In the genomic region with DNA sequence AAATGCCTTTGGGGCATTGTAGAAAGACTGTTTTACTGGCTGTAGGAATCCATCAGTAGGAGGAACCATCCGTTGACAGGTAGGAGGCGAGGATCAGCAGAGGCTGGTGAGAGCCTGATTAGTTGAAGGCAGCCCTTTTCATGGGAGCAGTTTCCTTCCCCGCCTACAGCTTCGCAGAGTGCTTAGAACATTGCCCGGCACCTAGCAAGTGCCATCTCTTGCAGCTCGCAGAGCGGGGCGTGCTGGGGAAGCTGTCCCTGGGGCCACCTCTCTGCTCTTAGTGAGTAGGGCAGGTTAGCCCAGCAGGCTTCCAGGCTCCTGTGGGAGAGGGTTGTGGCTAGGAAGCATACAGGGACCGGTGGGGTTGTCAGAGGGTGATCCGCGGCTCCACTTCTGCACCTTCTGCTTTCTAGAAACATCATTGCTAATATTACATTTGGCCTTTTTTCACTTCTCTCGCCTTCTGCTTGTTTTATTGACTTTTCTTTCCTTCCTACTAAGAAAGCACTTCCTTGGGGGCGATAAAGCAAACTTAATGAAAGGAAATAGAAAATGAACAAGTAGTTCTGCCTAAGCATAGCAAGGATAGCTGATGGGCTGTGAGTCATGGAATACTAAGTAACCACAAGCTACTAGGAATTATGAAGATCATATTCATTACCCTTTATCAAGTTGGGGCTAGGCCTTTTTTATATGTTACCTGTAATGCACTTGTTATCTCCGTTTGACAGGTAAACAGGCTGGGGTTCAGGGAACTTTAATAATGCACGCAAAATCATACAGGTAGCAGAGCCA, we compare ENCODE assay signal across 17 cellular contexts.
A peak's percentile ranks its signal among the peaks of the same experiment; 100 is the strongest.
DNase-seq lines count a peak whose midpoint lies in the region; ATAC-seq, FAIRE-seq and TF ChIP-seq lines count a peak whose summit lies in the region.
"Had no signal": no experiment of that assay in that cellular context is flagged by ENCODE, and none has a peak within 500 bp of the region (broad histone marks: within the 10 kb centered on the region; RNA-seq: fewer than 3 reads in every experiment).

No MANE protein-coding gene starts in this region.

- no peak overlapping the region for H2BK12ac ChIP-seq in mesenchymal stem cell (ENCODE audit: low read length in 2 of 2)

- H3K4ac ChIP-seq in mesenchymal stem cell (ENCODE audit: low read depth in 1 of 2, low read length in 2 of 2) = no peak overlapping the region

- H3K4me1 ChIP-seq in A673 (ENCODE audit: insufficient read depth, low read length, poor library complexity, severe bottlenecking) (no peaks in the 10 kb centered on the region), astrocyte (ENCODE audit: insufficient read depth, low read length) (peaks cover 10% of the 10 kb centered on the region), mesenchymal stem cell (ENCODE audit: control insufficient read depth, insufficient read depth, low read depth, low read length) (peaks cover 9% of the 10 kb centered on the region)
- H3K4me1 ChIP-seq: SJSA1, suprapubic skin had no signal

- no peaks in the 10 kb centered on the region for H3K27me3 Mint-ChIP-seq in astrocyte (ENCODE audit: low read depth, unreplicated experiment)
- H3K27me3 Mint-ChIP-seq: activated CD4-positive, alpha-beta T cell treated with anti-CD3 and anti-CD28 coated beads, Interleukin-2, amount 10 ng/mL, durations not matched to agents 7 days and 5 days; B cell had no signal

- H3K27me3 ChIP-seq in A673 (replicated peaks; ENCODE audit: insufficient read depth, low read depth, low read length, poor library complexity) (no peaks in the 10 kb centered on the region), astrocyte (ENCODE audit: insufficient read depth, low read length) (no peaks in the 10 kb centered on the region), mesenchymal stem cell (ENCODE audit: control insufficient read depth in 1 of 2, insufficient read depth in 1 of 2, low read length in 2 of 2) (no peaks in the 10 kb centered on the region)
- H3K27me3 ChIP-seq: esophagus muscularis mucosa, MG63, SJSA1, suprapubic skin had no signal

- DNase-seq in A673 (ENCODE audit: low spot score) (peak; percentile 35), GM03348 (ENCODE audit: low spot score) (peak; percentile 31), astrocyte (ENCODE audit: low read depth) (peak; percentile 79), glomerular visceral epithelial cell (ENCODE audit: extremely low spot score) (peak; percentile 25), medulla oblongata (ENCODE audit: extremely low spot score) (no peak), H54 (ENCODE audit: insufficient read length, low spot score) (no peak), mesenchymal stem cell (no peak)
- DNase-seq: activated CD4-positive, alpha-beta T cell treated with anti-CD3 and anti-CD28 coated beads, Interleukin-2, amount 10 ng/mL, durations not matched to agents 7 days and 5 days; MG63; NCI-H187; T1000 had no signal

- TF ChIP-seq POLR2A in H54 (IDR thresholded peaks at IDR 0.05; ENCODE audit: low read depth, low read length) = no peak

- 97% methylated on average over 12 of the region's 15 CpGs for WGBS in mesenchymal stem cell

- POLR2A ChIA-PET in A673 (lab: Charles Lee; ENCODE audit: low non-redundant PET) = interaction anchor here (0.7 kb wide), 1 partner anchor 20 kb away, joined by 7 read pairs; no protein-coding TSS in a partner anchor

- H3K4me1 Mint-ChIP-seq in astrocyte (ENCODE audit: low read depth, unreplicated experiment) = peaks cover 15% of the 10 kb centered on the region

- H3K27ac ChIP-seq in A673 (ENCODE audit: low read depth, low read length, poor library complexity, severe bottlenecking) = no peak overlapping the region
- no peak overlapping the region for H3K27ac ChIP-seq in astrocyte (ENCODE audit: low read depth, low read length)
- no peak overlapping the region for H3K27ac ChIP-seq in mesenchymal stem cell (ENCODE audit: low read length, poor library complexity, severe bottlenecking)
- H3K27ac ChIP-seq: esophagus muscularis mucosa, SJSA1, suprapubic skin had no signal

- peaks cover 19% of the 10 kb centered on the region for H4K20me1 ChIP-seq in astrocyte (ENCODE audit: insufficient read depth, low read length)

- no peak overlapping the region for H3K4me3 Mint-ChIP-seq in astrocyte (ENCODE audit: unreplicated experiment)
- H3K4me3 Mint-ChIP-seq: activated CD4-positive, alpha-beta T cell treated with anti-CD3 and anti-CD28 coated beads, Interleukin-2, amount 10 ng/mL, durations not matched to agents 7 days and 5 days; B cell had no signal

- peak overlapping the region in 1 of 2 experiments; percentile 47 for H3K23ac ChIP-seq in mesenchymal stem cell (ENCODE audit: low read length in 2 of 2)

- H2AFZ ChIP-seq in astrocyte (ENCODE audit: low read depth, low read length) (no peak overlapping the region), mesenchymal stem cell (ENCODE audit: low read depth, low read length) (no peak overlapping the region)

- H3K9me3 Mint-ChIP-seq in astrocyte (ENCODE audit: unreplicated experiment) = no peaks in the 10 kb centered on the region

- H3K36me3 ChIP-seq in A673 (ENCODE audit: insufficient read depth, low read length, poor library complexity, severe bottlenecking) (peaks cover 14% of the 10 kb centered on the region), astrocyte (ENCODE audit: insufficient read depth, low read length) (peaks cover 15% of the 10 kb centered on the region), mesenchymal stem cell (ENCODE audit: control insufficient read depth in 1 of 2, insufficient read depth in 2 of 2, low read depth in 1 of 2, low read length in 2 of 2) (peaks cover 39 to 55% of the 10 kb centered on the region in 2 experiments)

- H3K79me2 ChIP-seq in astrocyte (ENCODE audit: insufficient read depth, low read length) = peaks cover 3% of the 10 kb centered on the region

- TF ChIP-seq CTCF in A673 (conservative IDR thresholded peaks at IDR 0.05; ENCODE audit: low read depth, low read length) = no peak
- TF ChIP-seq CTCF in astrocyte (IDR thresholded peaks at IDR 0.05; ENCODE audit: insufficient read depth, low read depth, low read length) = no peak

- no peak overlapping the region for H3K18ac ChIP-seq in mesenchymal stem cell (ENCODE audit: low read depth in 1 of 2, low read length in 2 of 2)

- H2BK120ac ChIP-seq in mesenchymal stem cell (ENCODE audit: low read depth, low read length) = no peak overlapping the region

- no peak overlapping the region for H4K8ac ChIP-seq in mesenchymal stem cell (ENCODE audit: low read length)

- FAIRE-seq in astrocyte (lab: Jason Lieb, UNC) (no peak), H54 (lab: Jason Lieb, UNC) (no peak)
- FAIRE-seq: GM18507 had no signal

- no peak for ATAC-seq in HG03280 (IDR thresholded peaks at IDR 0.05; ENCODE audit: unreplicated experiment)

- BruUV-seq in A673 (replicated peaks; lab: Mats Ljungman, UMichigan) = no TSS peak

- H3K9ac ChIP-seq in astrocyte (ENCODE audit: low read length) (no peak overlapping the region), mesenchymal stem cell (ENCODE audit: low read length) (no peak overlapping the region)

- intact Hi-C loops in A673 (cut with micrococcal nuclease; ENCODE audit: unreplicated experiment) = no loop called here

- H4K91ac ChIP-seq in mesenchymal stem cell (ENCODE audit: low read length) = no peak overlapping the region

- H3K4me3 ChIP-seq in A673 (ENCODE audit: low read depth, low read length, poor library complexity, severe bottlenecking) (no peak overlapping the region), astrocyte (ENCODE audit: insufficient read depth, low read depth, low read length) (no peak overlapping the region), mesenchymal stem cell (ENCODE audit: insufficient read depth in 1 of 2, low read depth in 1 of 2, low read length in 2 of 2) (no peak overlapping the region)
- H3K4me3 ChIP-seq: esophagus muscularis mucosa, MG63, SJSA1, suprapubic skin had no signal

- peaks cover 7% of the 10 kb centered on the region for H3K9me3 ChIP-seq in A673 (ENCODE audit: low read depth, low read length, poor library complexity, severe bottlenecking)
- H3K9me3 ChIP-seq in astrocyte (ENCODE audit: insufficient read depth, low read depth, low read length) = no peaks in the 10 kb centered on the region
- peaks cover 3% of the 10 kb centered on the region for H3K9me3 ChIP-seq in mesenchymal stem cell (ENCODE audit: control insufficient read depth, low read length)
- H3K9me3 ChIP-seq: esophagus muscularis mucosa, SJSA1, suprapubic skin had no signal

- no peak overlapping the region for H2BK15ac ChIP-seq in mesenchymal stem cell (ENCODE audit: low read depth, poor library complexity, severe bottlenecking)

- peaks cover 20% of the 10 kb centered on the region for H3K79me1 ChIP-seq in mesenchymal stem cell (replicated peaks; ENCODE audit: low read length, poor library complexity, severe bottlenecking)

- H2AK5ac ChIP-seq in mesenchymal stem cell (ENCODE audit: low read length, severe bottlenecking) = no peak overlapping the region

- H3K4me2 ChIP-seq in astrocyte (ENCODE audit: low read length) = peak overlapping the region; percentile 30
- no peak overlapping the region for H3K4me2 ChIP-seq in mesenchymal stem cell (ENCODE audit: low read length, poor library complexity, severe bottlenecking)

- no peak overlapping the region for H3K27ac Mint-ChIP-seq in astrocyte (ENCODE audit: unreplicated experiment)
- H3K27ac Mint-ChIP-seq: activated CD4-positive, alpha-beta T cell treated with anti-CD3 and anti-CD28 coated beads, Interleukin-2, amount 10 ng/mL, durations not matched to agents 7 days and 5 days; B cell had no signal

- H2BK5ac ChIP-seq in mesenchymal stem cell (ENCODE audit: low read depth, low read length, poor library complexity, severe bottlenecking) = no peak overlapping the region

- CTCF ChIA-PET in A673 (lab: Charles Lee) = no interaction called here

- H3K36me3 Mint-ChIP-seq in astrocyte (ENCODE audit: low read depth, unreplicated experiment) = peaks cover 42% of the 10 kb centered on the region

- no peak overlapping the region for H3K14ac ChIP-seq in mesenchymal stem cell (ENCODE audit: low read length in 2 of 2)

Comparison
In these comparisons a context has a peak if more than half of its experiments do, and no peak if none do; other contexts are left out.
1. DNase-seq: peak in A673 (single experiment), GM03348 (single experiment), astrocyte (single experiment) and glomerular visceral epithelial cell (single experiment); none in medulla oblongata (single experiment), H54 (single experiment) and mesenchymal stem cell (single experiment).